1 cellular context compared by ENCODE assay signal in the genomic region with DNA sequence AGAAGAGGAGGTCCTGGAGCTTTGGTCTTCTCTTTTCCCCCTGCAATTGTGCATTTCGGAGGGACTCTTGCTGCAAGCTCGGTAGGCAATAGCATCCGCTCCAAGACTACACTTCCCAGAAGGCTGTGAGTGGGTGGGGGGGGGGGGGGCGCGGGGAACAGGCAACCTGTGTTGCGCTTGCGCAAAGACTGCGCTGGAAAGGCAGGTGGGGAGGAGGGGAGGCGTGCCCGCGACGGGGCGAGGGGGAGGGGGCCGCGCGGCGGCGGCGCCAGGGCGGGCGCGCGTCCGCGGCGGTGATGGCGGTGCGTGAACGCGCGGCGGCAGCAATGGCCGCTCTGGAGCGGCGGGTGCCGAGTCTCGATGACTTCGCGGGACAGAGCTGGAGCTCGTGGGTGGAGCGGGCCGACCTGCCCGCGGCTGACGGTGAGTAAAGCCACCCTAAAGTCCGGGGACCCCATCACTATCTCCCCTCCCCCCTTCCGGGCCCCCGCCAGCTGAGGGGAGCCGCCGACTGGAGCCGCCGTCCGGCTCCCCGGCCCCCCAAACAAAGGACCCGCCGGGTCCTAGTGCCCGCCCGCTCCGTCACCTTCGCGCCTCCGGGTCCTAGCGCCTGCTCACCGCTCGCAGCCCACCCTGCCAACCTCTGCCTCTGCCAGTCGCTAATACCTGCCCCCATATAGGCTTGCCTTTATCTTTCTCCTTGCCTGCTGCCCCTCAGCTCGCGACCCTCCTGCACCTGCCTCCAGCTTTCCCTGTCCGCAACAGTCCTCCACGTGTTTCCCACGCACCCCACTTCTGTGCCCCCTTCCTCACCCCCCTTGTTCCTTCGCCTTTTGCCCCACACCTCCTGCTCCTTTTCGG.
TF ChIP-seq lines count a peak whose summit lies in the region.

A gene with protein sequence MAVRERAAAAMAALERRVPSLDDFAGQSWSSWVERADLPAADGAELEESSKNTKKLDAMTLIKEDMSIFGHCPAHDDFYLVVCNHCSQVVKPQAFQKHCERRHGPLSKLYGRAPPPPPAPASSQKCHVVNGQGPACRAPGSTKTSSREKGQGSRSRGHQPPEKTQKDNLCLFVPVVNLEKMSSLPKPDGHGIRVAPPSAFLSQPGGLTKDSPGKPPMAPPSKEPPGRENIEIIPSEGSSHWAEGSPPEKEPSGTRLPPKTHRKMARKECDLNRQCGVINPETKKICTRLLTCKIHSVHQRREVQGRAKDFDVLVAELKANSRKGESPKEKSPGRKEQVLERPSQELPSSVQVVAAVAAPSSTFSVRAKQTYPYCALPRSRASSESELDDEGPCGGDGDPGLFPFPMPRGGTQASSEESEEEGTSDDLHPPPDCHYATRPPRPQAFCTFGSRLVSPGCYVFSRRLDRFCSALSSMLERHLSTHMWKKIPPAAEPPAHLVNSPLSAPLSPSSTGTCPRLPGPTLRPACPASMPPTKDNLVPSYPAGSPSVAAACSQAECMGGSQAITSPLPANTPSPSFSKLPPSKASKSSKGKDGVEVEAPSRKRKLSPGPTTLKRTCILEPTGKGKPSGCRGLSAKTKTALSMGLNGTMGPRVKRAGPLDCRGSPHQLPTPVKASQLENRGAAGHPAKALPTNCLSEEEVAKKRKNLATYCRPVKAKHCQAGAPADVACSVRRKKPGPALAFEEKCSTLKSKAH (plus strand): TSS at position 248 of the 861 bp plus-strand sequence. CDS start 49 bp downstream, at position 297.

TF ChIP-seq in HepG2, 621 proteins besides CTCF, POLR2A, EP300 and RAD21 (continued from another document and continues in another):
- TF ChIP-seq, protein P1, sequence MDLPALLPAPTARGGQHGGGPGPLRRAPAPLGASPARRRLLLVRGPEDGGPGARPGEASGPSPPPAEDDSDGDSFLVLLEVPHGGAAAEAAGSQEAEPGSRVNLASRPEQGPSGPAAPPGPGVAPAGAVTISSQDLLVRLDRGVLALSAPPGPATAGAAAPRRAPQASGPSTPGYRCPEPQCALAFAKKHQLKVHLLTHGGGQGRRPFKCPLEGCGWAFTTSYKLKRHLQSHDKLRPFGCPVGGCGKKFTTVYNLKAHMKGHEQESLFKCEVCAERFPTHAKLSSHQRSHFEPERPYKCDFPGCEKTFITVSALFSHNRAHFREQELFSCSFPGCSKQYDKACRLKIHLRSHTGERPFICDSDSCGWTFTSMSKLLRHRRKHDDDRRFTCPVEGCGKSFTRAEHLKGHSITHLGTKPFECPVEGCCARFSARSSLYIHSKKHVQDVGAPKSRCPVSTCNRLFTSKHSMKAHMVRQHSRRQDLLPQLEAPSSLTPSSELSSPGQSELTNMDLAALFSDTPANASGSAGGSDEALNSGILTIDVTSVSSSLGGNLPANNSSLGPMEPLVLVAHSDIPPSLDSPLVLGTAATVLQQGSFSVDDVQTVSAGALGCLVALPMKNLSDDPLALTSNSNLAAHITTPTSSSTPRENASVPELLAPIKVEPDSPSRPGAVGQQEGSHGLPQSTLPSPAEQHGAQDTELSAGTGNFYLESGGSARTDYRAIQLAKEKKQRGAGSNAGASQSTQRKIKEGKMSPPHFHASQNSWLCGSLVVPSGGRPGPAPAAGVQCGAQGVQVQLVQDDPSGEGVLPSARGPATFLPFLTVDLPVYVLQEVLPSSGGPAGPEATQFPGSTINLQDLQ (CRISPR knock-in tag; IDR thresholded peaks at IDR 0.05) = peak; percentile 70; the same call in 1 of the 2 replicates
- TF ChIP-seq ZNF709 (CRISPR knock-in tag; IDR thresholded peaks at IDR 0.05) (peak; percentile 61; the same call in 1 of the 2 replicates), KLF16 (CRISPR knock-in tag; IDR thresholded peaks at IDR 0.05) (peak in 1 of 2 experiments; percentile 60; a peak in 1 of 4 replicates), TARDBP (CRISPR knock-in tag; IDR thresholded peaks at IDR 0.05) (no peak), AKAP8 (CRISPR knock-in tag; IDR thresholded peaks at IDR 0.05) (no peak; the same call in 1 of the 2 replicates), AGO1 (IDR thresholded peaks at IDR 0.05; ENCODE audit: low read depth, low read length, poor library complexity, severe bottlenecking) (no peak), ZNF274 (CRISPR knock-in tag; IDR thresholded peaks at IDR 0.05) (peak; percentile 53; the same call in 1 of the 2 replicates), POGZ (CRISPR knock-in tag; IDR thresholded peaks at IDR 0.05) (peak; percentile 55; the same call in 1 of the 2 replicates), SOX5 (CRISPR knock-in tag; IDR thresholded peaks at IDR 0.05; ENCODE audit: borderline replicate concordance) (no peak), ZNF775 (CRISPR knock-in tag; IDR thresholded peaks at IDR 0.05; ENCODE audit: borderline replicate concordance) (no peak), ZNF737 (CRISPR knock-in tag; IDR thresholded peaks at IDR 0.05; ENCODE audit: borderline replicate concordance) (no peak), GLI4 (CRISPR knock-in tag; IDR thresholded peaks at IDR 0.05; ENCODE audit: borderline replicate concordance) (peak; percentile 72; the same call in 1 of the 2 replicates), JARID2 (CRISPR knock-in tag; IDR thresholded peaks at IDR 0.05; ENCODE audit: insufficient replicate concordance) (peak; percentile 57), ZNF326 (CRISPR knock-in tag; IDR thresholded peaks at IDR 0.05; ENCODE audit: borderline replicate concordance) (no peak), RFX1 (IDR thresholded peaks at IDR 0.05) (no peak), ZNF503 (CRISPR knock-in tag; IDR thresholded peaks at IDR 0.05) (no peak), MAF1 (CRISPR knock-in tag; IDR thresholded peaks at IDR 0.05; ENCODE audit: borderline replicate concordance) (no peak), MYNN (CRISPR knock-in tag; IDR thresholded peaks at IDR 0.05; ENCODE audit: low read depth) (no peak), DPF2 (CRISPR knock-in tag; IDR thresholded peaks at IDR 0.05; ENCODE audit: borderline replicate concordance, low read depth) (0 out of 2 replicates have a peak, but pooled peaks have one; percentile 16), ZC3H13 (CRISPR knock-in tag; IDR thresholded peaks at IDR 0.05) (0 out of 2 replicates have a peak, but pooled peaks have one; percentile 63), NR3C1 (CRISPR knock-in tag; IDR thresholded peaks at IDR 0.05) (no peak), ZNF468 (CRISPR knock-in tag; IDR thresholded peaks at IDR 0.05) (no peak), HOXD1 (CRISPR knock-in tag; IDR thresholded peaks at IDR 0.05) (no peak; the same call in 1 of the 2 replicates), BATF2 (CRISPR knock-in tag; IDR thresholded peaks at IDR 0.05) (no peak), POLR2G (IDR thresholded peaks at IDR 0.05; ENCODE audit: low read depth, low read length) (peak; percentile 86), MTA1 (CRISPR knock-in tag; IDR thresholded peaks at IDR 0.05; ENCODE audit: borderline replicate concordance) (peak; percentile 28; the same call in 1 of the 2 replicates), ZNF563 (CRISPR knock-in tag; IDR thresholded peaks at IDR 0.05) (no peak; the same call in 1 of the 2 replicates), ZNF513 (CRISPR knock-in tag; conservative IDR thresholded peaks at IDR 0.05) (no peak)
- TF ChIP-seq, protein P2, sequence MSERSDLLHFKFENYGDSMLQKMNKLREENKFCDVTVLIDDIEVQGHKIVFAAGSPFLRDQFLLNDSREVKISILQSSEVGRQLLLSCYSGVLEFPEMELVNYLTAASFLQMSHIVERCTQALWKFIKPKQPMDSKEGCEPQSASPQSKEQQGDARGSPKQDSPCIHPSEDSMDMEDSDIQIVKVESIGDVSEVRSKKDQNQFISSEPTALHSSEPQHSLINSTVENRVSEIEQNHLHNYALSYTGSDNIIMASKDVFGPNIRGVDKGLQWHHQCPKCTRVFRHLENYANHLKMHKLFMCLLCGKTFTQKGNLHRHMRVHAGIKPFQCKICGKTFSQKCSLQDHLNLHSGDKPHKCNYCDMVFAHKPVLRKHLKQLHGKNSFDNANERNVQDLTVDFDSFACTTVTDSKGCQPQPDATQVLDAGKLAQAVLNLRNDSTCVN (CRISPR knock-in tag; IDR thresholded peaks at IDR 0.05; ENCODE audit: borderline replicate concordance) = 0 out of 2 replicates have a peak, but pooled peaks have one; percentile 58
- TF ChIP-seq, protein P3, sequence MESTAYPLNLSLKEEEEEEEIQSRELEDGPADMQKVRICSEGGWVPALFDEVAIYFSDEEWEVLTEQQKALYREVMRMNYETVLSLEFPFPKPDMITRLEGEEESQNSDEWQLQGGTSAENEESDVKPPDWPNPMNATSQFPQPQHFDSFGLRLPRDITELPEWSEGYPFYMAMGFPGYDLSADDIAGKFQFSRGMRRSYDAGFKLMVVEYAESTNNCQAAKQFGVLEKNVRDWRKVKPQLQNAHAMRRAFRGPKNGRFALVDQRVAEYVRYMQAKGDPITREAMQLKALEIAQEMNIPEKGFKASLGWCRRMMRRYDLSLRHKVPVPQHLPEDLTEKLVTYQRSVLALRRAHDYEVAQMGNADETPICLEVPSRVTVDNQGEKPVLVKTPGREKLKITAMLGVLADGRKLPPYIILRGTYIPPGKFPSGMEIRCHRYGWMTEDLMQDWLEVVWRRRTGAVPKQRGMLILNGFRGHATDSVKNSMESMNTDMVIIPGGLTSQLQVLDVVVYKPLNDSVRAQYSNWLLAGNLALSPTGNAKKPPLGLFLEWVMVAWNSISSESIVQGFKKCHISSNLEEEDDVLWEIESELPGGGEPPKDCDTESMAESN (CRISPR knock-in tag; conservative IDR thresholded peaks at IDR 0.05) = peak; percentile 93
- TF ChIP-seq, protein P4, sequence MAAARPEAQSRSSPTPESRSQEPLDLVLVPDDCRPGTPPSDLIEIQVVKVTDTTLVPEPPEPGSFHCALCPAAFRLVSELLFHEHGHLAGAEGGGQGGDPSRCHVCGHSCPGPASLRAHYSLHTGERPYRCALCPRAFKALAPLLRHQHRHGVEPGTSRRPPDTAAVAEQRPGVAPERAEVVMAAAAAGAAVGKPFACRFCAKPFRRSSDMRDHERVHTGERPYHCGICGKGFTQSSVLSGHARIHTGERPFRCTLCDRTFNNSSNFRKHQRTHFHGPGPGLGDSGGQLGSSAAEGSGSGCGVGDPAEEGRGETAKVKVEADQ (CRISPR knock-in tag; IDR thresholded peaks at IDR 0.05; ENCODE audit: borderline replicate concordance) = no peak
- TF ChIP-seq, protein P5, sequence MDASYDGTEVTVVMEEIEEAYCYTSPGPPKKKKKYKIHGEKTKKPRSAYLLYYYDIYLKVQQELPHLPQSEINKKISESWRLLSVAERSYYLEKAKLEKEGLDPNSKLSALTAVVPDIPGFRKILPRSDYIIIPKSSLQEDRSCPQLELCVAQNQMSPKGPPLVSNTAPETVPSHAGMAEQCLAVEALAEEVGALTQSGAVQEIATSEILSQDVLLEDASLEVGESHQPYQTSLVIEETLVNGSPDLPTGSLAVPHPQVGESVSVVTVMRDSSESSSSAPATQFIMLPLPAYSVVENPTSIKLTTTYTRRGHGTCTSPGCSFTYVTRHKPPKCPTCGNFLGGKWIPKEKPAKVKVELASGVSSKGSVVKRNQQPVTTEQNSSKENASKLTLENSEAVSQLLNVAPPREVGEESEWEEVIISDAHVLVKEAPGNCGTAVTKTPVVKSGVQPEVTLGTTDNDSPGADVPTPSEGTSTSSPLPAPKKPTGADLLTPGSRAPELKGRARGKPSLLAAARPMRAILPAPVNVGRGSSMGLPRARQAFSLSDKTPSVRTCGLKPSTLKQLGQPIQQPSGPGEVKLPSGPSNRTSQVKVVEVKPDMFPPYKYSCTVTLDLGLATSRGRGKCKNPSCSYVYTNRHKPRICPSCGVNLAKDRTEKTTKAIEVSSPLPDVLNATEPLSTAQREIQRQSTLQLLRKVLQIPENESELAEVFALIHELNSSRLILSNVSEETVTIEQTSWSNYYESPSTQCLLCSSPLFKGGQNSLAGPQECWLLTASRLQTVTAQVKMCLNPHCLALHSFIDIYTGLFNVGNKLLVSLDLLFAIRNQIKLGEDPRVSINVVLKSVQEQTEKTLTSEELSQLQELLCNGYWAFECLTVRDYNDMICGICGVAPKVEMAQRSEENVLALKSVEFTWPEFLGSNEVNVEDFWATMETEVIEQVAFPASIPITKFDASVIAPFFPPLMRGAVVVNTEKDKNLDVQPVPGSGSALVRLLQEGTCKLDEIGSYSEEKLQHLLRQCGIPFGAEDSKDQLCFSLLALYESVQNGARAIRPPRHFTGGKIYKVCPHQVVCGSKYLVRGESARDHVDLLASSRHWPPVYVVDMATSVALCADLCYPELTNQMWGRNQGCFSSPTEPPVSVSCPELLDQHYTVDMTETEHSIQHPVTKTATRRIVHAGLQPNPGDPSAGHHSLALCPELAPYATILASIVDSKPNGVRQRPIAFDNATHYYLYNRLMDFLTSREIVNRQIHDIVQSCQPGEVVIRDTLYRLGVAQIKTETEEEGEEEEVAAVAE (CRISPR knock-in tag; IDR thresholded peaks at IDR 0.05; ENCODE audit: borderline replicate concordance) = no peak
